1 cellular context compared by ENCODE assay signal in the genomic region with DNA sequence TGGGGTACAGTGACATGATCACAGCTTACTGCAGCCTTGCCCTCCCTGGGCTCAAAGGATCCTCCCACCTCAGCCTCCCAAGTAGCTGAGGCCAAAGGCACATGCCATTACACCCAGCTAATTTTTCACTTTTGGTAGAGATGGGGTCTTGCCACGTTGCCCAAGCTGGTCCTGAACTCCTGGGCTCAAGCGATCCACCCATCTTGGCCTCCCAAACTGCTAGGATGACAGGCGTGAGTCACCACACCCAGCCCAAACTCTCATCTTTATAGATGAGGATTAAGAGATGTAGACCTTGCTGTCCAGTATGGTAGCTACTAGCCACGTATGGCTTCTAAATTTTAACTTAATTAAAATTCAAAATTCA.
A peak's percentile ranks its signal among the peaks of the same experiment; 100 is the strongest.
TF ChIP-seq lines count a peak whose summit lies in the region.

No MANE protein-coding gene starts in this region.

TF ChIP-seq in K562, 482 proteins besides CTCF, POLR2A, EP300 and RAD21:
- TF ChIP-seq, protein P1, sequence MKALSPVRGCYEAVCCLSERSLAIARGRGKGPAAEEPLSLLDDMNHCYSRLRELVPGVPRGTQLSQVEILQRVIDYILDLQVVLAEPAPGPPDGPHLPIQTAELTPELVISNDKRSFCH (CRISPR knock-in tag; IDR thresholded peaks at IDR 0.05) = no peak
- TF ChIP-seq, protein P1 (tag; IDR thresholded peaks at IDR 0.05) = 0 out of 2 replicates have a peak, but pooled peaks have one; percentile 26
- TF ChIP-seq ELF2 (CRISPR knock-in tag; IDR thresholded peaks at IDR 0.05) (0 out of 2 replicates have a peak, but pooled peaks have one; percentile 34), CBX1 (IDR thresholded peaks at IDR 0.05; ENCODE audit: low read depth) (0 out of 2 replicates have a peak, but pooled peaks have one; percentile 25), ZKSCAN8 (CRISPR knock-in tag; IDR thresholded peaks at IDR 0.05) (0 out of 2 replicates have a peak, but pooled peaks have one; percentile 2), THAP7 (CRISPR knock-in tag; IDR thresholded peaks at IDR 0.05) (0 out of 2 replicates have a peak, but pooled peaks have one; percentile 52), ZNF347 (CRISPR knock-in tag; IDR thresholded peaks at IDR 0.05; ENCODE audit: low read depth) (no peak), LCOR (CRISPR knock-in tag; IDR thresholded peaks at IDR 0.05) (0 out of 2 replicates have a peak, but pooled peaks have one; percentile 61), CBX3 (IDR thresholded peaks at IDR 0.05; ENCODE audit: borderline replicate concordance in 1 of 2, low read length in 2 of 2) (peak in 1 of 2 experiments; percentile 17; a peak in 1 of 3 replicates), HNRNPH1 (optimal IDR thresholded peaks at IDR 0.05; ENCODE audit: low read depth, low read length) (no peak), RNF2 (IDR thresholded peaks at IDR 0.05) (no peak), KAT7 (CRISPR knock-in tag; IDR thresholded peaks at IDR 0.05; ENCODE audit: borderline replicate concordance) (0 out of 2 replicates have a peak, but pooled peaks have one; percentile 76), ZC3H11A (IDR thresholded peaks at IDR 0.05; ENCODE audit: low read depth, low read length) (no peak), ZNF696 (CRISPR knock-in tag; conservative IDR thresholded peaks at IDR 0.05) (no peak), HMG20B (CRISPR knock-in tag; IDR thresholded peaks at IDR 0.05) (peak; percentile 59; the same call in 1 of the 2 replicates), MBD1 (CRISPR knock-in tag; IDR thresholded peaks at IDR 0.05) (peak; percentile 77; the same call in 1 of the 2 replicates), USF2 (CRISPR knock-in tag; IDR thresholded peaks at IDR 0.05) (no peak), SNRNP70 (optimal IDR thresholded peaks at IDR 0.05; ENCODE audit: low read depth, low read length) (no peak), AFF4 (CRISPR knock-in tag; IDR thresholded peaks at IDR 0.05) (0 out of 2 replicates have a peak, but pooled peaks have one; percentile 58), NR2C2 (CRISPR knock-in tag; IDR thresholded peaks at IDR 0.05) (peak; percentile 37; the same call in 1 of the 2 replicates), NR2C2 (tag; IDR thresholded peaks at IDR 0.05) (no peak), ATF3 (IDR thresholded peaks at IDR 0.05) (peak; percentile 56; the same call in 1 of the 2 replicates), ATF3 (CRISPR knock-in tag; conservative IDR thresholded peaks at IDR 0.05) (no peak), ARID2 (IDR thresholded peaks at IDR 0.05) (no peak), MYBL2 (IDR thresholded peaks at IDR 0.05; ENCODE audit: low read depth) (no peak), MYBL2 (CRISPR knock-in tag; IDR thresholded peaks at IDR 0.05; ENCODE audit: borderline replicate concordance) (no peak), JUND (IDR thresholded peaks at IDR 0.05; ENCODE audit: borderline replicate concordance, low read depth, low read length) (peak; percentile 20; the same call in 1 of the 2 replicates), JUND (tag; IDR thresholded peaks at IDR 0.05; ENCODE audit: borderline replicate concordance, low read depth, low read length) (no peak), BCOR (IDR thresholded peaks at IDR 0.05) (no peak), HDAC3 (IDR thresholded peaks at IDR 0.05; ENCODE audit: borderline replicate concordance, partially characterized antibody) (no peak), RBM17 (IDR thresholded peaks at IDR 0.05; ENCODE audit: borderline replicate concordance, low read depth, low read length) (no peak), MYC (IDR thresholded peaks at IDR 0.05; ENCODE audit: low read depth, low read length) (no peak), MYC (CRISPR knock-in tag; IDR thresholded peaks at IDR 0.05; ENCODE audit: borderline replicate concordance, low read depth) (no peak), GTF2A2 (tag; IDR thresholded peaks at IDR 0.05) (no peak), CHD2 (IDR thresholded peaks at IDR 0.05; ENCODE audit: low read depth, low read length) (no peak), ZNF780A (CRISPR knock-in tag; IDR thresholded peaks at IDR 0.05) (no peak), ZNF134 (CRISPR knock-in tag; conservative IDR thresholded peaks at IDR 0.05) (no peak), CREB1 (IDR thresholded peaks at IDR 0.05) (no peak), CREB1 (CRISPR knock-in tag; IDR thresholded peaks at IDR 0.05) (peak; percentile 35; the same call in 1 of the 2 replicates), ZNF311 (CRISPR knock-in tag; IDR thresholded peaks at IDR 0.05) (peak; percentile 15; the same call in 1 of the 2 replicates), HIVEP1 (CRISPR knock-in tag; IDR thresholded peaks at IDR 0.05) (no peak), PTTG1 (tag; IDR thresholded peaks at IDR 0.05; ENCODE audit: low read depth) (no peak), SMAD3 (CRISPR knock-in tag; conservative IDR thresholded peaks at IDR 0.05) (no peak), USF1 (CRISPR knock-in tag; IDR thresholded peaks at IDR 0.05) (no peak), ZSCAN32 (CRISPR knock-in tag; IDR thresholded peaks at IDR 0.05) (no peak)
- TF ChIP-seq, protein P2, sequence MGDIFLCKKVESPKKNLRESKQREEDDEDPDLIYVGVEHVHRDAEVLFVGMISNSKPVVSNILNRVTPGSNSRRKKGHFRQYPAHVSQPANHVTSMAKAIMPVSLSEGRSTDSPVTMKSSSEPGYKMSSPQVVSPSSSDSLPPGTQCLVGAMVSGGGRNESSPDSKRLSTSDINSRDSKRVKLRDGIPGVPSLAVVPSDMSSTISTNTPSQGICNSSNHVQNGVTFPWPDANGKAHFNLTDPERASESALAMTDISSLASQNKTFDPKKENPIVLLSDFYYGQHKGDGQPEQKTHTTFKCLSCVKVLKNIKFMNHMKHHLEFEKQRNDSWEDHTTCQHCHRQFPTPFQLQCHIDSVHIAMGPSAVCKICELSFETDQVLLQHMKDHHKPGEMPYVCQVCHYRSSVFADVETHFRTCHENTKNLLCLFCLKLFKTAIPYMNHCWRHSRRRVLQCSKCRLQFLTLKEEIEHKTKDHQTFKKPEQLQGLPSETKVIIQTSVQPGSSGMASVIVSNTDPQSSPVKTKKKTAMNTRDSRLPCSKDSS (IDR thresholded peaks at IDR 0.05; ENCODE audit: low read depth, partially characterized antibody) = no peak
- TF ChIP-seq, protein P3, sequence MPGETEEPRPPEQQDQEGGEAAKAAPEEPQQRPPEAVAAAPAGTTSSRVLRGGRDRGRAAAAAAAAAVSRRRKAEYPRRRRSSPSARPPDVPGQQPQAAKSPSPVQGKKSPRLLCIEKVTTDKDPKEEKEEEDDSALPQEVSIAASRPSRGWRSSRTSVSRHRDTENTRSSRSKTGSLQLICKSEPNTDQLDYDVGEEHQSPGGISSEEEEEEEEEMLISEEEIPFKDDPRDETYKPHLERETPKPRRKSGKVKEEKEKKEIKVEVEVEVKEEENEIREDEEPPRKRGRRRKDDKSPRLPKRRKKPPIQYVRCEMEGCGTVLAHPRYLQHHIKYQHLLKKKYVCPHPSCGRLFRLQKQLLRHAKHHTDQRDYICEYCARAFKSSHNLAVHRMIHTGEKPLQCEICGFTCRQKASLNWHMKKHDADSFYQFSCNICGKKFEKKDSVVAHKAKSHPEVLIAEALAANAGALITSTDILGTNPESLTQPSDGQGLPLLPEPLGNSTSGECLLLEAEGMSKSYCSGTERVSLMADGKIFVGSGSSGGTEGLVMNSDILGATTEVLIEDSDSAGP (CRISPR knock-in tag; IDR thresholded peaks at IDR 0.05) = 0 out of 2 replicates have a peak, but pooled peaks have one; percentile 23
- TF ChIP-seq, protein P4, sequence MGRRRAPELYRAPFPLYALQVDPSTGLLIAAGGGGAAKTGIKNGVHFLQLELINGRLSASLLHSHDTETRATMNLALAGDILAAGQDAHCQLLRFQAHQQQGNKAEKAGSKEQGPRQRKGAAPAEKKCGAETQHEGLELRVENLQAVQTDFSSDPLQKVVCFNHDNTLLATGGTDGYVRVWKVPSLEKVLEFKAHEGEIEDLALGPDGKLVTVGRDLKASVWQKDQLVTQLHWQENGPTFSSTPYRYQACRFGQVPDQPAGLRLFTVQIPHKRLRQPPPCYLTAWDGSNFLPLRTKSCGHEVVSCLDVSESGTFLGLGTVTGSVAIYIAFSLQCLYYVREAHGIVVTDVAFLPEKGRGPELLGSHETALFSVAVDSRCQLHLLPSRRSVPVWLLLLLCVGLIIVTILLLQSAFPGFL (CRISPR knock-in tag; IDR thresholded peaks at IDR 0.05) = 0 out of 2 replicates have a peak, but pooled peaks have one; percentile 30
- TF ChIP-seq, protein P5, sequence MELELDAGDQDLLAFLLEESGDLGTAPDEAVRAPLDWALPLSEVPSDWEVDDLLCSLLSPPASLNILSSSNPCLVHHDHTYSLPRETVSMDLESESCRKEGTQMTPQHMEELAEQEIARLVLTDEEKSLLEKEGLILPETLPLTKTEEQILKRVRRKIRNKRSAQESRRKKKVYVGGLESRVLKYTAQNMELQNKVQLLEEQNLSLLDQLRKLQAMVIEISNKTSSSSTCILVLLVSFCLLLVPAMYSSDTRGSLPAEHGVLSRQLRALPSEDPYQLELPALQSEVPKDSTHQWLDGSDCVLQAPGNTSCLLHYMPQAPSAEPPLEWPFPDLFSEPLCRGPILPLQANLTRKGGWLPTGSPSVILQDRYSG (tag; conservative IDR thresholded peaks at IDR 0.05; ENCODE audit: low read depth) = peak; percentile 71
TF ChIP-seq in K562: peak in this region for 19.
